Comparison of ENCODE assay signal across 18 cellular contexts in genomic region chr2:10845640-10846039, GRCh38. TPM values are rescaled to one million over a fixed set of nuclear protein-coding genes. Genes with fewer than 3 reads are reported as not detected.
A peak's percentile ranks its signal among the peaks of the same experiment; 100 is the strongest.
DNase-seq lines count a peak whose midpoint lies in the region; ATAC-seq and TF ChIP-seq lines count a peak whose summit lies in the region.
"Had no signal": no experiment of that assay in that cellular context is flagged by ENCODE, and none has a peak within 500 bp of the region (broad histone marks: within the 10 kb centered on the region; RNA-seq: fewer than 3 reads in every experiment).

No MANE protein-coding gene starts in this region.

- H3K36me3 ChIP-seq in gastroesophageal sphincter (no peaks in the 10 kb centered on the region), muscle layer of colon (ENCODE audit: insufficient read depth, low read length) (no peaks in the 10 kb centered on the region), stomach (no peaks in the 10 kb centered on the region)
- H3K36me3 ChIP-seq: BLaER1 had no signal

- H3K27ac ChIP-seq in gastroesophageal sphincter = peak overlapping the region; percentile 88 to 97 (median 95)
- peak overlapping the region; percentile 9 for H3K27ac ChIP-seq in muscle layer of colon (ENCODE audit: low read depth, low read length)
- peak overlapping the region in 4 of 5 donors; percentile 25 to 81 (median 66) for H3K27ac ChIP-seq in stomach
- H3K27ac ChIP-seq: 22Rv1, BLaER1 had no signal

- H3K9ac ChIP-seq in muscle layer of colon (ENCODE audit: low read length) = no peak overlapping the region
- H3K9ac ChIP-seq: BLaER1 had no signal

- 14 to 47% methylated on average over 1 to 3 of the region's 4 CpGs for WGBS in gastroesophageal sphincter (ENCODE audit: low coverage in 1 of 2), 2 donors
- 54 to 81% (median 72%) methylated on average over 4 of the region's 4 CpGs for WGBS in stomach, 5 donors

- H3K9me3 ChIP-seq in gastroesophageal sphincter = peaks cover 0 to 24% (median 0%) of the 10 kb centered on the region in 3 donors
- peaks cover 7% of the 10 kb centered on the region for H3K9me3 ChIP-seq in muscle layer of colon (ENCODE audit: low read length)
- H3K9me3 ChIP-seq in stomach = peaks cover 7 to 21% (median 17%) of the 10 kb centered on the region in 4 donors

- peaks cover 11 to 20% (median 13%) of the 10 kb centered on the region in 3 donors for H3K27me3 Mint-ChIP-seq in CD14-positive monocyte (ENCODE audit: low read depth in 3 of 3)
- peaks cover 37% of the 10 kb centered on the region for H3K27me3 Mint-ChIP-seq in stimulated activated memory B cell treated with anti-CD40 and anti-IgM and Interleukin-4, amounts not matched to agents 10 μg/mL and 1 μg/mL and 100 μg/mL, for 72 hours

- TF ChIP-seq POLR2A in gastroesophageal sphincter (IDR thresholded peaks at IDR 0.05) (no peak), stomach (IDR thresholded peaks at IDR 0.05) (no peak)

- no peak overlapping the region for H3K27ac Mint-ChIP-seq in CD14-positive monocyte
- no peak overlapping the region for H3K27ac Mint-ChIP-seq in stimulated activated memory B cell treated with anti-CD40 and anti-IgM and Interleukin-4, amounts not matched to agents 10 μg/mL and 1 μg/mL and 100 μg/mL, for 72 hours

- TF ChIP-seq CTCF in gastroesophageal sphincter (IDR thresholded peaks at IDR 0.05) (no peak), stomach (IDR thresholded peaks at IDR 0.05) (no peak), CD14-positive monocyte (IDR thresholded peaks at IDR 0.05) (no peak)

- no peaks in the 10 kb centered on the region for H3K4me1 Mint-ChIP-seq in CD14-positive monocyte
- H3K4me1 Mint-ChIP-seq in stimulated activated memory B cell treated with anti-CD40 and anti-IgM and Interleukin-4, amounts not matched to agents 10 μg/mL and 1 μg/mL and 100 μg/mL, for 72 hours = no peaks in the 10 kb centered on the region

- TF ChIP-seq EP300 in gastroesophageal sphincter (IDR thresholded peaks at IDR 0.05) (no peak), stomach (IDR thresholded peaks at IDR 0.05) (no peak)

- H3K4me3 ChIP-seq in gastroesophageal sphincter (no peak overlapping the region), muscle layer of colon (ENCODE audit: low read depth in 1 of 2, low read length in 2 of 2) (no peak overlapping the region), stomach (no peak overlapping the region)
- H3K4me3 ChIP-seq: BLaER1 had no signal

- no peak overlapping the region for H3K4me3 Mint-ChIP-seq in CD14-positive monocyte
- H3K4me3 Mint-ChIP-seq in stimulated activated memory B cell treated with anti-CD40 and anti-IgM and Interleukin-4, amounts not matched to agents 10 μg/mL and 1 μg/mL and 100 μg/mL, for 72 hours = no peak overlapping the region

- no peak for ATAC-seq in gastroesophageal sphincter
- ATAC-seq in stimulated activated memory B cell treated with anti-CD40 and anti-IgM and Interleukin-4, amounts not matched to agents 10 μg/mL and 1 μg/mL and 100 μg/mL, for 72 hours = no peak

- peaks cover 11 to 23% (median 16%) of the 10 kb centered on the region in 7 donors for H3K9me3 Mint-ChIP-seq in CD14-positive monocyte
- H3K9me3 Mint-ChIP-seq in stimulated activated memory B cell treated with anti-CD40 and anti-IgM and Interleukin-4, amounts not matched to agents 10 μg/mL and 1 μg/mL and 100 μg/mL, for 72 hours = peaks cover 15% of the 10 kb centered on the region

- DNase-seq in NCI-H345 (lab: John Stamatoyannopoulos, UW) = peak; percentile 11
- DNase-seq in NCI-H345 treated with DMSO at 0.1 percent for 48 hours (lab: John Stamatoyannopoulos, UW; ENCODE audit: unreplicated experiment) = no peak
- DNase-seq in stomach = no peak
- no peak for DNase-seq in activated naive CD4-positive, alpha-beta T cell treated with Interleukin-2 at 50 U/mL for 16 hours
- no peak for DNase-seq in CD14-positive monocyte (ENCODE audit: low spot score)
- DNase-seq: DMS153; EL; HCEC 1CT; NCI-H146; NCI-H2081 treated with DMSO at 0.1 percent for 48 hours; NCI-H2227 treated with DMSO at 0.1 percent for 48 hours; NCI-H526 treated with DMSO at 0.1 percent for 48 hours; NK-92 treated with Interleukin-12 subunit alpha and Interleukin-12 subunit beta, amount 100 ng/mL, for 24 hours had no signal

- peaks cover 0 to 3% of the 10 kb centered on the region in 2 donors for H3K36me3 Mint-ChIP-seq in CD14-positive monocyte
- peaks cover 9% of the 10 kb centered on the region for H3K36me3 Mint-ChIP-seq in stimulated activated memory B cell treated with anti-CD40 and anti-IgM and Interleukin-4, amounts not matched to agents 10 μg/mL and 1 μg/mL and 100 μg/mL, for 72 hours

- intact Hi-C loops in stomach (cut with DNase I; ENCODE audit: low total_unique reads) (no loop called here), CD14-positive monocyte (cut with micrococcal nuclease) (no loop called here)

- peaks cover under 1% of the 10 kb centered on the region for H3K27me3 ChIP-seq in gastroesophageal sphincter
- no peaks in the 10 kb centered on the region for H3K27me3 ChIP-seq in muscle layer of colon (ENCODE audit: control insufficient read depth in 1 of 2, insufficient read depth in 2 of 2, low read length in 2 of 2)
- H3K27me3 ChIP-seq in stomach = no peaks in the 10 kb centered on the region
- H3K27me3 ChIP-seq: BLaER1 had no signal

- H3K4me1 ChIP-seq in gastroesophageal sphincter = peaks cover 0 to 28% (median 4%) of the 10 kb centered on the region in 3 donors
- peaks cover 18% of the 10 kb centered on the region for H3K4me1 ChIP-seq in muscle layer of colon (ENCODE audit: insufficient read depth, low read length)
- peaks cover 0 to 23% (median 4%) of the 10 kb centered on the region in 4 donors for H3K4me1 ChIP-seq in stomach
- H3K4me1 ChIP-seq: BLaER1 had no signal

RNA-seq across cellular contexts. Expression of gene PDIA6, which starts 33.1 kb away (rescaled TPM):
- total RNA-seq in gastroesophageal sphincter = 100 to 1,000 TPM in 1 of 4 donors, 10 to 100 TPM in 3; 81.3 to 138 (median 90.3) TPM
- 100 to 1,000 TPM in 1 of 5 donors, 10 to 100 TPM in 4; 37.3 to 272 (median 89.7) TPM for total RNA-seq in stomach
- polyA plus RNA-seq in stomach = 10 to 100 TPM; 49.6 to 98.7 (median 63.4) TPM
- 100 to 1,000 TPM; 166 to 187 TPM for polyA plus RNA-seq in CD14-positive monocyte

Comparison
In these comparisons a context has a peak if more than half of its experiments do, and no peak if none do; other contexts are left out.
1. H3K27ac ChIP-seq: peak in every context shown above with its lines; median percentile 95 in gastroesophageal sphincter; 66 in stomach; 9 in muscle layer of colon.